In the genomic region with DNA sequence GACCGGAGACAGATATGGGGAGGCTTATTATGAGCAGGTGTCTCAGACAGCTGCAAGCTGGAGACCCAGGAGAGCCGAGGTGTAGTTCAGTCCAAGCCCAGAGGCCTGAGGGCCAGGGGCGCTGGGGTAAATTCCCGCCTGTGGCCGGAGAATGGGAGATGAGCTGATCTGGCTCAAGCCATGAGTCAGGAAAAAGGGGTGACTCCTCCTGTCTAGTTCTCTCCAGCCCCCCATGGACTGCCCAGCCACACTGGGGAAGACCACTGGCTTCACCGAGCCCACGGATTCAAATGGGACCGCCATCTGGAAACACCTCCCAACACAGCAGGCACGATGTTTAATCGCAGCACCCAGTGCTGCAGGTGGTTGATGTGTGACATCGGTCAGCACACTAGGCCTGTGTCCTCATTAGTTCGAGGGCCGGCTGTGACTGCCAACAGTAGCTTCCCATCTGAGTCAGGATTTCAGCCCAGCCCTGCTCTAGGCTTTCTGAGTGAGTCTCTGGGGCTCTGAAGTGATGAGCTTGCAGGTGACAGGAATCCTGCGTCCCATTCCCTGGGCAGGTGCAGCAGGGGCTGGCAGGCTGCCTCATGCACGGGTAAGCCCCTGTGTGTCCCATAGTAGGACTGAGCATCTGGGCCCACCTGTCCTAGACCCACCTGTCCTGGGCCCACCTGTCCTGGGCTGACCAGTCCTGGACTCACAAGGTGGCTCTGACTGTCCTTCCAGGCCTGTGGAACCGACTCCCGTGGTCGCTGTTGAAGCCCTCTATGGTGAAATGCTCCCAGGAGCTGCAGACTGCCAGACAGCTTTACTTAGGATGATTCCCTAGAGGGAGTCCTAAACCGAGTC, we compare ENCODE assay signal across 11 cellular contexts.
DNase-seq lines count a peak whose midpoint lies in the region; ATAC-seq and TF ChIP-seq lines count a peak whose summit lies in the region.
"Had no signal": no experiment of that assay in that cellular context is flagged by ENCODE, and none has a peak within 500 bp of the region (broad histone marks: within the 10 kb centered on the region; RNA-seq: fewer than 3 reads in every experiment).

No MANE protein-coding gene starts in this region.

- no peak for TF ChIP-seq CTCF in RWPE1 (conservative IDR thresholded peaks at IDR 0.05; ENCODE audit: low read depth)

- H3K4me1 ChIP-seq in effector memory CD4-positive, alpha-beta T cell (ENCODE audit: control insufficient read depth, insufficient read depth, low read length, poor library complexity, severe bottlenecking): peaks cover 7% of the 10 kb centered on the region

- peaks cover 4% of the 10 kb centered on the region for H3K9me3 Mint-ChIP-seq in stimulated activated naive CD8-positive, alpha-beta T cell treated with anti-CD3 and anti-CD28 coated beads, Interleukin-15, Interleukin-2, amounts not matched to agents 100 ng/mL and 50 ng/mL, for 24 hours

- H3K4me1 Mint-ChIP-seq in stimulated activated naive CD8-positive, alpha-beta T cell treated with anti-CD3 and anti-CD28 coated beads, Interleukin-15, Interleukin-2, amounts not matched to agents 100 ng/mL and 50 ng/mL, for 24 hours (ENCODE audit: low read depth): peaks cover 73% of the 10 kb centered on the region

- no peaks in the 10 kb centered on the region for H3K27me3 Mint-ChIP-seq in stimulated activated naive CD8-positive, alpha-beta T cell treated with anti-CD3 and anti-CD28 coated beads, Interleukin-15, Interleukin-2, amounts not matched to agents 100 ng/mL and 50 ng/mL, for 24 hours

- peak overlapping the region; percentile 75 for H3K27ac Mint-ChIP-seq in stimulated activated naive CD8-positive, alpha-beta T cell treated with anti-CD3 and anti-CD28 coated beads, Interleukin-15, Interleukin-2, amounts not matched to agents 100 ng/mL and 50 ng/mL, for 24 hours

- no peaks in the 10 kb centered on the region for H3K36me3 ChIP-seq in effector memory CD4-positive, alpha-beta T cell (ENCODE audit: control insufficient read depth, insufficient read depth, low read length)
- H3K36me3 ChIP-seq: sigmoid colon had no signal

- H3K4me3 ChIP-seq in effector memory CD4-positive, alpha-beta T cell (ENCODE audit: insufficient read depth, low read depth, low read length, poor library complexity, severe bottlenecking): no peak overlapping the region
- H3K4me3 ChIP-seq: sigmoid colon had no signal

- CTCF ChIA-PET in RWPE1 (lab: Yijun Ruan, JAX): interaction anchor here (0.7 kb wide), 1 partner anchor 1103 kb away, joined by 3 read pairs; no protein-coding TSS in a partner anchor

- H3K9me3 ChIP-seq in effector memory CD4-positive, alpha-beta T cell (ENCODE audit: control insufficient read depth, low read length): no peaks in the 10 kb centered on the region

- peaks cover 26% of the 10 kb centered on the region for H3K36me3 Mint-ChIP-seq in stimulated activated naive CD8-positive, alpha-beta T cell treated with anti-CD3 and anti-CD28 coated beads, Interleukin-15, Interleukin-2, amounts not matched to agents 100 ng/mL and 50 ng/mL, for 24 hours (ENCODE audit: low read depth)

- ATAC-seq in stimulated activated naive CD8-positive, alpha-beta T cell treated with anti-CD3 and anti-CD28 coated beads, Interleukin-15, Interleukin-2, amounts not matched to agents 100 U/mL and 50 U/mL, for 24 hours: no peak
- ATAC-seq in GM18867 (IDR thresholded peaks at IDR 0.05; ENCODE audit: unreplicated experiment) (no peak), GM18520 (IDR thresholded peaks at IDR 0.05; ENCODE audit: unreplicated experiment) (no peak)
- ATAC-seq: left colon had no signal

- no peak for DNase-seq in stimulated activated naive CD8-positive, alpha-beta T cell treated with anti-CD3 and anti-CD28 coated beads, Interleukin-15, Interleukin-2, amounts not matched to agents 100 U/mL and 50 U/mL, for 24 hours
- DNase-seq in RWPE1 (ENCODE audit: low spot score) (no peak), iPS-NIHi11 (ENCODE audit: low spot score) (peak; percentile 13), NCI-H2029 (lab: John Stamatoyannopoulos, UW) (no peak)
- no peak for DNase-seq in effector memory CD4-positive, alpha-beta T cell
- DNase-seq: NCI-H774, sigmoid colon had no signal

- POLR2A ChIA-PET in RWPE1 (lab: Yijun Ruan, JAX; ENCODE audit: low non-redundant PET): no interaction called here

- peaks cover 12% of the 10 kb centered on the region for H3K27me3 ChIP-seq in effector memory CD4-positive, alpha-beta T cell (replicated peaks; ENCODE audit: control insufficient read depth, insufficient read depth, low read length, poor library complexity, severe bottlenecking)

- peak overlapping the region; percentile 45 for H3K4me3 Mint-ChIP-seq in stimulated activated naive CD8-positive, alpha-beta T cell treated with anti-CD3 and anti-CD28 coated beads, Interleukin-15, Interleukin-2, amounts not matched to agents 100 ng/mL and 50 ng/mL, for 24 hours

- H3K27ac ChIP-seq in RWPE1: peak overlapping the region; percentile 75
- no peak overlapping the region for H3K27ac ChIP-seq in effector memory CD4-positive, alpha-beta T cell (ENCODE audit: insufficient read depth, low read length, poor library complexity, severe bottlenecking)
- H3K27ac ChIP-seq: sigmoid colon had no signal
